ENCODE assay signal across 15 cellular contexts in genomic region chr7:35652124-35652523, GRCh38. TPM values are rescaled to one million over a fixed set of nuclear protein-coding genes. Genes with fewer than 3 reads are reported as not detected.
DNase-seq lines count a peak whose midpoint lies in the region; ATAC-seq and FAIRE-seq lines count a peak whose summit lies in the region.
"Had no signal": no experiment of that assay in that cellular context is flagged by ENCODE, and none has a peak within 500 bp of the region (broad histone marks: within the 10 kb centered on the region; RNA-seq: fewer than 3 reads in every experiment).

No MANE protein-coding gene starts in this region.

- H3K36me3 Mint-ChIP-seq in T-cell, result peaks cover 67% of the 10 kb centered on the region
- H3K36me3 Mint-ChIP-seq in activated naive CD8-positive, alpha-beta T cell treated with anti-CD3 and anti-CD28 coated beads, Interleukin-2, amount 50 U/mL, for 24 hours (ENCODE audit: low read depth), result peaks cover 45% of the 10 kb centered on the region

- peaks cover 8 to 21% (median 12%) of the 10 kb centered on the region in 3 donors for H3K9me3 Mint-ChIP-seq in T-cell
- no peaks in the 10 kb centered on the region for H3K9me3 Mint-ChIP-seq in activated naive CD8-positive, alpha-beta T cell treated with anti-CD3 and anti-CD28 coated beads, Interleukin-2, amount 50 U/mL, for 24 hours

- H3K27ac Mint-ChIP-seq in T-cell, result peak overlapping the region; percentile 64 to 94
- peak overlapping the region; percentile 83 for H3K27ac Mint-ChIP-seq in activated naive CD8-positive, alpha-beta T cell treated with anti-CD3 and anti-CD28 coated beads, Interleukin-2, amount 50 U/mL, for 24 hours

- peaks cover 86 to 96% (median 93%) of the 10 kb centered on the region in 3 donors for H3K4me1 Mint-ChIP-seq in T-cell
- peaks cover 67% of the 10 kb centered on the region for H3K4me1 Mint-ChIP-seq in activated naive CD8-positive, alpha-beta T cell treated with anti-CD3 and anti-CD28 coated beads, Interleukin-2, amount 50 U/mL, for 24 hours

- CTCF ChIA-PET in T-cell (lab: Charles Lee), result no interaction called here

- POLR2A ChIA-PET in T-cell (lab: Charles Lee), result no interaction called here

- peak overlapping the region in 2 of 3 donors; percentile 60 to 71 for H3K4me3 Mint-ChIP-seq in T-cell
- H3K4me3 Mint-ChIP-seq in activated naive CD8-positive, alpha-beta T cell treated with anti-CD3 and anti-CD28 coated beads, Interleukin-2, amount 50 U/mL, for 24 hours, result peak overlapping the region; percentile 51

- DNase-seq in activated naive CD4-positive, alpha-beta T cell treated with Interleukin-2 at 50 U/mL for 16 hours, result peak; percentile 21
- no peak for DNase-seq in activated naive CD4-positive, alpha-beta T cell treated with anti-CD3 and anti-CD28 coated beads, Interleukin-2, amount 50 U/mL, for 16 hours
- peak in 16 of 34 experiments; percentile 4 to 37 (median 18) for DNase-seq in T-cell
- peak; percentile 44 for DNase-seq in activated naive CD8-positive, alpha-beta T cell treated with anti-CD3 and anti-CD28 coated beads, Interleukin-2, amount 50 U/mL, for 24 hours
- peak; percentile 43 for DNase-seq in stimulated activated naive CD8-positive, alpha-beta T cell treated with anti-CD3 and anti-CD28 coated beads, Interleukin-15, Interleukin-2, amounts not matched to agents 100 U/mL and 50 U/mL, for 24 hours
- DNase-seq in dermis blood vessel endothelial cell, result no peak
- DNase-seq in HTR-8/SVneo (ENCODE audit: insufficient read length, low spot score), result no peak
- DNase-seq: GDM1; NCI-H1092; NCI-H2171; RPMI8226; sigmoid colon; stimulated activated naive CD4-positive, alpha-beta T cell treated with Interleukin-2 at 50 U/mL for 16 hours had no signal

- ATAC-seq in T-cell (replicated peaks in 1 of 4) (peak; percentile 32 to 70 (median 54)), HG03457 (IDR thresholded peaks at IDR 0.05; ENCODE audit: unreplicated experiment) (no peak)
- ATAC-seq in activated naive CD8-positive, alpha-beta T cell treated with anti-CD3 and anti-CD28 coated beads, Interleukin-2, amount 50 U/mL, for 24 hours, result peak; percentile 83
- peak; percentile 84 for ATAC-seq in stimulated activated naive CD8-positive, alpha-beta T cell treated with anti-CD3 and anti-CD28 coated beads, Interleukin-15, Interleukin-2, amounts not matched to agents 100 U/mL and 50 U/mL, for 24 hours
- ATAC-seq: esophagus mucosa had no signal

- no peaks in the 10 kb centered on the region for H3K27me3 Mint-ChIP-seq in T-cell
- H3K27me3 Mint-ChIP-seq in activated naive CD8-positive, alpha-beta T cell treated with anti-CD3 and anti-CD28 coated beads, Interleukin-2, amount 50 U/mL, for 24 hours, result no peaks in the 10 kb centered on the region

- FAIRE-seq in HTR-8/SVneo (lab: Jason Lieb, UNC), result no peak

RNA-seq across cellular contexts. Expression of gene HERPUD2, which starts 42.8 kb away (rescaled TPM):
- total RNA-seq in T-cell, result 100 to 1,000 TPM in 1 of 5 donors, 10 to 100 TPM in 4; 58.4 to 122 (median 67.5) TPM
- total RNA-seq in dermis blood vessel endothelial cell, result 21.8 and 30.4 TPM in 2 replicates

Comparison
In these comparisons a context has a peak if more than half of its experiments do, and no peak if none do; other contexts are left out.
1. DNase-seq: peak in activated naive CD4-positive, alpha-beta T cell treated with Interleukin-2 at 50 U/mL for 16 hours (single experiment), activated naive CD8-positive, alpha-beta T cell treated with anti-CD3 and anti-CD28 coated beads, Interleukin-2, amount 50 U/mL, for 24 hours (single experiment) and stimulated activated naive CD8-positive, alpha-beta T cell treated with anti-CD3 and anti-CD28 coated beads, Interleukin-15, Interleukin-2, amounts not matched to agents 100 U/mL and 50 U/mL, for 24 hours (single experiment); none in activated naive CD4-positive, alpha-beta T cell treated with anti-CD3 and anti-CD28 coated beads, Interleukin-2, amount 50 U/mL, for 16 hours (single experiment), dermis blood vessel endothelial cell (single experiment) and HTR-8/SVneo (single experiment).